Comparison of ENCODE assay signal across 8 cellular contexts in the genomic region with DNA sequence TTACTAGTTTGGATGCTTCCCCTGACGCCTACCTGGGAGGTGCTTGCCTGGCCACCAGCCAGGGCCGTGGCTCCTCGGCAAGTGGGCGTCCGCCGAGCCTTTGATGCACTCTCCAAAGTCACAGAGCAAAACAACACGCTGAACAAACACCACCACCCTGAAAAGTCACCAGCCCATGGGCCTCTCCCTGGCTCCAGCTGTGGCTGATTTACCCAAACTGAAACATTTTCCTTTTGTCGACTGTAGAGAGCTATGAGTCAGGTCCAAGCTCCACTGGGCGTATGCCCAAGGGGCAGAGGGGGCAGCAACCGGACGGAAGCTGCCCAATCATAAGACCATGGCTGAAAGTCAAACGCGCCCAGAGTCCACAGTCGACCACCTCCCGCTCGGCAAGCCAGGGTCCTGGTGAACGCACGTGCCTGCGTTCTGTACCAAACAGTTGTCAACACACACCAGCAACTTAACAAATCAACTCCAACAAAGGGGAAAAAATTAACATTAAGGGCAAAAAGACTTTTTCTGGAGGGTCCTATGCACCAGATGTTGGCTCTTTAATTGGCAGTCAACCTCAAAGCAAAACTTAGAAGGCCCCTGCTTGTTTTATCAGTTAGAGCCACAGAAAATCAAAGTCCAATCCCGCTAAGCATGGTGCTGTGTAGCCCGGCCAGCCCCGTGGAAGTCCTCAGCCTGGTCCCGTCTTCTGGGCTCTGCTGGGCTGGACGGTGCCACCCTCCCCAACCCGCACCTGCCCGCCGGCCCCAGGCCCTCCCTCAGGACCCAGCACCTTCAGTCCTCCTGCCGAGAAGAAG. TPM values are rescaled to one million over a fixed set of nuclear protein-coding genes. Genes with fewer than 3 reads are reported as not detected.
DNase-seq lines count a peak whose midpoint lies in the region; ATAC-seq and TF ChIP-seq lines count a peak whose summit lies in the region.

No MANE protein-coding gene starts in this region.

- no peak for TF ChIP-seq POLR2A in tibial nerve (IDR thresholded peaks at IDR 0.05)

- H3K9me3 Mint-ChIP-seq in naive thymus-derived CD4-positive, alpha-beta T cell = no peaks in the 10 kb centered on the region

- H3K4me2 ChIP-seq in hepatocyte = peak overlapping the region; percentile 47

- H3K9me3 ChIP-seq in RWPE2 (ENCODE audit: severe bottlenecking) (no peaks in the 10 kb centered on the region), hepatocyte (ENCODE audit: low read depth) (no peaks in the 10 kb centered on the region), tibial nerve (no peaks in the 10 kb centered on the region)
- no peaks in the 10 kb centered on the region for H3K9me3 ChIP-seq in naive thymus-derived CD4-positive, alpha-beta T cell (ENCODE audit: control insufficient read depth in 2 of 3, low read length in 3 of 3)

- H3K4me1 ChIP-seq in RWPE2 (ENCODE audit: insufficient read depth, poor library complexity, severe bottlenecking) (peaks cover 30% of the 10 kb centered on the region), hepatocyte (ENCODE audit: insufficient read depth) (peaks cover 69% of the 10 kb centered on the region), tibial nerve (peaks cover 3 to 62% (median 34%) of the 10 kb centered on the region in 4 donors)
- H3K4me1 ChIP-seq in naive thymus-derived CD4-positive, alpha-beta T cell (ENCODE audit: control insufficient read depth in 2 of 2, insufficient read depth in 2 of 2, low read length in 2 of 2) = peaks cover 14 to 18% of the 10 kb centered on the region in 2 donors

- no peaks in the 10 kb centered on the region for H3K36me3 ChIP-seq in RWPE2 (ENCODE audit: low read depth)
- no peaks in the 10 kb centered on the region for H3K36me3 ChIP-seq in hepatocyte (replicated peaks; ENCODE audit: insufficient read depth, low read depth)
- no peaks in the 10 kb centered on the region for H3K36me3 ChIP-seq in tibial nerve
- H3K36me3 ChIP-seq in naive thymus-derived CD4-positive, alpha-beta T cell (ENCODE audit: control insufficient read depth in 2 of 3, insufficient read depth in 3 of 3, low read length in 3 of 3) = no peaks in the 10 kb centered on the region

- H3K27me3 ChIP-seq in RWPE2 (ENCODE audit: insufficient read depth, poor library complexity, severe bottlenecking) (no peaks in the 10 kb centered on the region), hepatocyte (no peaks in the 10 kb centered on the region), tibial nerve (no peaks in the 10 kb centered on the region)
- no peaks in the 10 kb centered on the region for H3K27me3 ChIP-seq in naive thymus-derived CD4-positive, alpha-beta T cell (ENCODE audit: control insufficient read depth in 2 of 2, insufficient read depth in 2 of 2, low read length in 2 of 2)

- WGBS in hepatocyte (ENCODE audit: low lambda C conversion rate, missing lambda C conversion rate) = 44% methylated on average over 27 of the region's 28 CpGs
- 41 to 54% methylated on average over 27 to 28 of the region's 28 CpGs for WGBS in tibial nerve, 2 donors

- peaks cover 0 to 7% (median 0%) of the 10 kb centered on the region in 5 donors for H3K27me3 Mint-ChIP-seq in naive thymus-derived CD4-positive, alpha-beta T cell

- peaks cover 56% of the 10 kb centered on the region for H3K79me2 ChIP-seq in hepatocyte

- peak; percentile 34 for DNase-seq in NCI-H2171 treated with DMSO at 0.1 percent for 48 hours (lab: John Stamatoyannopoulos, UW)
- DNase-seq in NCI-H2171 (lab: John Stamatoyannopoulos, UW) = no peak
- DNase-seq in RWPE2 (ENCODE audit: low spot score) = peak; percentile 50
- DNase-seq in hepatocyte (ENCODE audit: low spot score) = peak; percentile 73
- no peak for DNase-seq in tibial nerve (ENCODE audit: low spot score in 2 of 2)
- no peak for DNase-seq in naive thymus-derived CD4-positive, alpha-beta T cell
- no peak for DNase-seq in NOMO-1 treated with dmso at 0.1 percent for 144 hours (lab: John Stamatoyannopoulos, UW; ENCODE audit: unreplicated experiment)

- no peak overlapping the region for H3K27ac Mint-ChIP-seq in naive thymus-derived CD4-positive, alpha-beta T cell

- peak overlapping the region in 1 of 10 donors; percentile 16 for H3K4me3 Mint-ChIP-seq in naive thymus-derived CD4-positive, alpha-beta T cell

- H3K36me3 Mint-ChIP-seq in naive thymus-derived CD4-positive, alpha-beta T cell = no peaks in the 10 kb centered on the region

- H3K4me3 ChIP-seq in RWPE2 (ENCODE audit: severe bottlenecking) (no peak overlapping the region), hepatocyte (no peak overlapping the region), tibial nerve (no peak overlapping the region)
- H3K4me3 ChIP-seq in naive thymus-derived CD4-positive, alpha-beta T cell (ENCODE audit: low read length) = no peak overlapping the region

- H4K20me1 ChIP-seq in hepatocyte (ENCODE audit: insufficient read depth, poor library complexity, severe bottlenecking) = no peaks in the 10 kb centered on the region

- peaks cover 13 to 23% (median 19%) of the 10 kb centered on the region in 7 donors for H3K4me1 Mint-ChIP-seq in naive thymus-derived CD4-positive, alpha-beta T cell

- intact Hi-C loops in naive thymus-derived CD4-positive, alpha-beta T cell (cut with micrococcal nuclease) = no loop called here

- POLR2A ChIA-PET in naive thymus-derived CD4-positive, alpha-beta T cell (lab: Charles Lee) = no interaction called here

- CTCF ChIA-PET in naive thymus-derived CD4-positive, alpha-beta T cell (lab: Charles Lee) = no interaction called here

- no peaks in the 10 kb centered on the region for H3K9me2 ChIP-seq in hepatocyte (replicated peaks; ENCODE audit: insufficient read depth)

- peak in 1 of 2 donors; percentile 17 for TF ChIP-seq EP300 in tibial nerve (IDR thresholded peaks at IDR 0.05)

- no peak overlapping the region for H3K27ac ChIP-seq in RWPE2 (ENCODE audit: poor library complexity, severe bottlenecking)
- peak overlapping the region; percentile 89 for H3K27ac ChIP-seq in hepatocyte
- H3K27ac ChIP-seq in tibial nerve = peak overlapping the region in 3 of 4 donors; percentile 15 to 66 (median 27)
- no peak overlapping the region for H3K27ac ChIP-seq in naive thymus-derived CD4-positive, alpha-beta T cell (ENCODE audit: low read depth, low read length)

- TF ChIP-seq CTCF in RWPE2 (IDR thresholded peaks at IDR 0.05; ENCODE audit: poor library complexity, severe bottlenecking) (no peak), hepatocyte (IDR thresholded peaks at IDR 0.05; ENCODE audit: poor library complexity) (no peak), tibial nerve (IDR thresholded peaks at IDR 0.05) (no peak)

- no peak overlapping the region for H2AFZ ChIP-seq in hepatocyte

- peak; percentile 64 for ATAC-seq in RWPE2 (ENCODE audit: low read depth)
- no peak for ATAC-seq in naive thymus-derived CD4-positive, alpha-beta T cell
- no peak for ATAC-seq in HG03432 (IDR thresholded peaks at IDR 0.05; ENCODE audit: unreplicated experiment)

RNA-seq across cellular contexts. Expression of gene TBC1D16, which starts 47.3 kb away (rescaled TPM):
- total RNA-seq in hepatocyte (28.8 and 38.1 TPM in 2 replicates), tibial nerve (10 to 100 TPM; 48.3 to 68.4 (median 58.1) TPM)
- 19.5 and 24.5 TPM in 2 replicates for polyA plus RNA-seq in hepatocyte
- 1 to 10 TPM in 4 of 5 experiments, under 1 TPM in 1; 0.95 to 2.5 (median 1.6) TPM for total RNA-seq in naive thymus-derived CD4-positive, alpha-beta T cell
- polyA plus RNA-seq in naive thymus-derived CD4-positive, alpha-beta T cell = under 1 TPM; 0.44 to 0.85 TPM

RNA-seq across cellular contexts. Expression of gene CCDC40, which starts 48.1 kb away (rescaled TPM):
- total RNA-seq in hepatocyte (2.2 and 3.0 TPM in 2 replicates), tibial nerve (10 to 100 TPM in 3 of 4 donors, 1 to 10 TPM in 1; 7.1 to 13.8 (median 12.0) TPM)
- 4.7 and 7.6 TPM in 2 replicates for polyA plus RNA-seq in hepatocyte
- total RNA-seq in naive thymus-derived CD4-positive, alpha-beta T cell = 1 to 10 TPM in 2 of 5 experiments, under 1 TPM in 3; 0.43 to 3.0 (median 0.79) TPM
- polyA plus RNA-seq in naive thymus-derived CD4-positive, alpha-beta T cell = not detected

Comparison
In these comparisons a context has a peak if more than half of its experiments do, and no peak if none do; other contexts are left out.
1. DNase-seq: peak in NCI-H2171 treated with DMSO at 0.1 percent for 48 hours (single experiment), RWPE2 (single experiment) and hepatocyte (single experiment); none in NCI-H2171 (single experiment), tibial nerve (0 of 2), naive thymus-derived CD4-positive, alpha-beta T cell (0 of 9) and NOMO-1 treated with dmso at 0.1 percent for 144 hours (single experiment).
2. H3K27ac ChIP-seq: peak in hepatocyte (single experiment) and tibial nerve (3 of 4); none in RWPE2 (single experiment) and naive thymus-derived CD4-positive, alpha-beta T cell (single experiment).